In genomic region chr12:119375170-119375569, GRCh38 we compare ENCODE assay signal across 30 cellular contexts. TPM values are rescaled to one million over a fixed set of nuclear protein-coding genes. Genes with fewer than 3 reads are reported as not detected.
"Had no signal": no experiment of that assay in that cellular context is flagged by ENCODE, and none has a peak within 500 bp of the region (broad histone marks: within the 10 kb centered on the region; RNA-seq: fewer than 3 reads in every experiment).

No MANE protein-coding gene starts in this region.

- H3K9me3 Mint-ChIP-seq: T-cell had no signal

- H3K27ac Mint-ChIP-seq: activated naive CD8-positive, alpha-beta T cell; endodermal cell; nephron progenitor cell; T-cell had no signal

- H3K4me1 ChIP-seq: ascending aorta, parathyroid adenoma, spleen, testis, transverse colon had no signal

- H3K9ac ChIP-seq: parathyroid adenoma had no signal

- DNase-seq: activated CD4-positive, alpha-beta T cell treated with anti-CD3 and anti-CD28 coated beads for 48 hours; activated CD4-positive, alpha-beta T cell treated with anti-CD3 and anti-CD28 coated beads, Interleukin-2, amount 50 U/mL, for 48 hours; activated effector memory CD4-positive, alpha-beta T cell treated with Interleukin-2 at 50 U/mL for 16 hours; activated naive CD4-positive, alpha-beta T cell treated with Interleukin-2 at 50 U/mL for 16 hours; central memory CD4-positive, alpha-beta T cell; endodermal cell; foreskin fibroblast; islet precursor cell; nephron progenitor cell; spleen; stimulated activated naive CD8-positive, alpha-beta T cell treated with anti-CD3 and anti-CD28 coated beads, Interleukin-15, Interleukin-2, amounts not matched to agents 100 U/mL and 50 U/mL, for 24 hours; T-cell; T1000; testis; transverse colon; WERI-Rb-1 had no signal

- H2AFZ ChIP-seq: parathyroid adenoma had no signal

- ATAC-seq: activated CD4-positive, CD25-positive, alpha-beta regulatory T cell treated with anti-CD3 and anti-CD28 coated beads, Interleukin-2, amount 50 U/mL, for 24 hours; esophagus mucosa; mucosa of descending colon; stimulated activated naive CD8-positive, alpha-beta T cell treated with anti-CD3 and anti-CD28 coated beads, Interleukin-15, Interleukin-2, amounts not matched to agents 100 U/mL and 50 U/mL, for 24 hours; T-cell had no signal

- H3K36me3 Mint-ChIP-seq: activated naive CD8-positive, alpha-beta T cell; brain; T-cell had no signal

- H3K36me3 ChIP-seq: ascending aorta, right atrium auricular region, spleen, transverse colon, WERI-Rb-1 had no signal

- H3K9me3 ChIP-seq: ascending aorta, mucosa of descending colon, right atrium auricular region, testis, transverse colon had no signal

- H3K4me3 Mint-ChIP-seq: activated naive CD8-positive, alpha-beta T cell; brain; endodermal cell; nephron progenitor cell; T-cell had no signal

- H3K4me3 ChIP-seq: ascending aorta, mucosa of descending colon, right atrium auricular region, spleen, testis, transverse colon had no signal

- H3K4me1 Mint-ChIP-seq: T-cell had no signal

- H3K79me2 ChIP-seq: parathyroid adenoma had no signal

- H3K27me3 ChIP-seq: ascending aorta, right atrium auricular region, spleen, testis, transverse colon had no signal

- H3K27ac ChIP-seq: ascending aorta, parathyroid adenoma, right atrium auricular region, spleen, testis, transverse colon, WERI-Rb-1 had no signal

RNA-seq across cellular contexts. Expression of gene CCDC60, which starts 40.6 kb away (rescaled TPM):
- total RNA-seq: ascending aorta, left ventricle myocardium superior, lung microvascular endothelial cell, mesenteric fat pad, myocyte, pulmonary artery endothelial cell, right atrium auricular region, SK-MEL-5, spleen, T-cell had no signal
- polyA plus RNA-seq: spleen had no signal
